ENCODE assay signal across 13 cellular contexts in the genomic region with DNA sequence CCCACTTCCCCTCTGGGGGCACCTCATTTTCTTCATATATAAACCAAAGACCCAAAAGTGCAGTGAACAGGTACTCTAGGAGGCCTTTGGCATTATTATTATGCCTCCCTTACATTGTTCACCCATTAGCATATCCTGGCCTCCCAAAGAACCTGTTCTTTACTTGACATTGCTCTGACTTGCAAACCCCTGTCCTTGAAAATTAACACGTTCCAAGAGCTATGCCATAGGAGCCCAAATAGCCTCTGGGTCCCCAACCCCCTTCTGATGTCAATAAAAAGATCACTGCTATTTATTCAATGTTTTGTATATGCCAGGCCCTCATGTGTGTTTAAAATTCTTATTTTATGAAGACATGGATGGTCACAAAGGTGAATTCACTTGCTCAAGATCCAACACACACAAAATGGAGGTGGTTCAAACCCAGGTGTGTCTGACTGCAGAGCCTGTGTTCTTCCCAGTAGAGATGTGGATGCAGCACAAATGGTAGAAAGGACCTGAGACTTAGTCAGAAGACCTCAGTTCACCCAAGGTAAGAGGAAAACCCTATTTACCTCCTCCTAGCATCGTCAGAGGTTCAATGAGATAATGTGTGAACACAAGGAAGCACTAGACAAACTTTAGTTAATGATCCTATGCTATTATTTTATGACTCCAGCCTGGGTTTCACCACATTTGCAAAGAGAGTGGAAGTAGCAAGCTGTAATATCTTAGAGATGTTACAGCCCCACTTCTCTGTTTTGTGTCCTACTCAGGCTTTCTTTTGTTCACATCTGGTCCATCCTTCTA. TPM values are rescaled to one million over a fixed set of nuclear protein-coding genes. Genes with fewer than 3 reads are reported as not detected.
A peak's percentile ranks its signal among the peaks of the same experiment; 100 is the strongest.
DNase-seq lines count a peak whose midpoint lies in the region; TF ChIP-seq lines count a peak whose summit lies in the region.
"Had no signal": no experiment of that assay in that cellular context is flagged by ENCODE, and none has a peak within 500 bp of the region (broad histone marks: within the 10 kb centered on the region; RNA-seq: fewer than 3 reads in every experiment).

No MANE protein-coding gene starts in this region.

- no peak for TF ChIP-seq CTCF in SU-DHL-6 (IDR thresholded peaks at IDR 0.05; ENCODE audit: insufficient read depth, low read length, poor library complexity, severe bottlenecking)

- intact Hi-C loops in cardiac septum (cut with DNase I), result no loop called here

- no peaks in the 10 kb centered on the region for H3K9me2 ChIP-seq in SU-DHL-6 (replicated peaks; ENCODE audit: insufficient read depth, low read length)

- H3K36me3 Mint-ChIP-seq in activated naive CD4-positive, alpha-beta T cell treated with anti-CD3 and anti-CD28 coated beads, Interleukin-2, amount 50 U/mL, for 24 hours, result peaks cover 25% of the 10 kb centered on the region

- peak overlapping the region; percentile 84 for H3K4me2 ChIP-seq in SU-DHL-6 (ENCODE audit: low read depth, low read length, poor library complexity, severe bottlenecking)

- H4K20me1 ChIP-seq in SU-DHL-6 (ENCODE audit: low read depth, low read length), result no peaks in the 10 kb centered on the region

- no peaks in the 10 kb centered on the region for H3K27me3 Mint-ChIP-seq in activated naive CD4-positive, alpha-beta T cell treated with anti-CD3 and anti-CD28 coated beads, Interleukin-2, amount 50 U/mL, for 24 hours

- H3K4me3 Mint-ChIP-seq in activated naive CD4-positive, alpha-beta T cell treated with anti-CD3 and anti-CD28 coated beads, Interleukin-2, amount 50 U/mL, for 24 hours, result no peak overlapping the region
- H3K4me3 Mint-ChIP-seq: neural crest cell had no signal

- no peaks in the 10 kb centered on the region for H3K9me3 Mint-ChIP-seq in activated naive CD4-positive, alpha-beta T cell treated with anti-CD3 and anti-CD28 coated beads, Interleukin-2, amount 50 U/mL, for 24 hours
- H3K9me3 Mint-ChIP-seq: neural crest cell had no signal

- H3K4me1 ChIP-seq in thymus (ENCODE audit: control insufficient read depth, insufficient read depth, low read length), result peaks cover 60% of the 10 kb centered on the region

- H3K36me3 ChIP-seq in SU-DHL-6 (ENCODE audit: low read length) (no peaks in the 10 kb centered on the region), thymus (ENCODE audit: control insufficient read depth, insufficient read depth) (peaks cover 31% of the 10 kb centered on the region)

- H3K4me3 ChIP-seq in SU-DHL-6 (ENCODE audit: insufficient read depth, low read length, poor library complexity, severe bottlenecking) (peak overlapping the region; percentile 26), thymus (ENCODE audit: low read length) (no peak overlapping the region)

- H3F3A ChIP-seq in SU-DHL-6 (ENCODE audit: insufficient read depth), result peaks cover 30% of the 10 kb centered on the region

- peak overlapping the region; percentile 55 for H3K27ac Mint-ChIP-seq in activated naive CD4-positive, alpha-beta T cell treated with anti-CD3 and anti-CD28 coated beads, Interleukin-2, amount 50 U/mL, for 24 hours

- DNase-seq in activated naive CD4-positive, alpha-beta T cell (lab: John Stamatoyannopoulos, UW), result no peak
- DNase-seq in kidney tubule cell (ENCODE audit: low spot score) (peak; percentile 57), HuH-7.5 (ENCODE audit: low spot score) (no peak), mucosa of gallbladder (ENCODE audit: low spot score) (no peak), cardiac septum (ENCODE audit: low spot score) (no peak)
- DNase-seq: NCI-H2081 had no signal

- H3K9me3 ChIP-seq in SU-DHL-6 (ENCODE audit: insufficient read depth, low read length) (no peaks in the 10 kb centered on the region), thymus (ENCODE audit: control insufficient read depth) (no peaks in the 10 kb centered on the region)

- no peaks in the 10 kb centered on the region for H3K27me3 ChIP-seq in SU-DHL-6 (ENCODE audit: low read length)
- H3K27me3 ChIP-seq in thymus (ENCODE audit: control insufficient read depth, insufficient read depth), result no peaks in the 10 kb centered on the region

- H2AFZ ChIP-seq in SU-DHL-6 (ENCODE audit: low read depth, low read length, severe bottlenecking), result no peak overlapping the region

- peak overlapping the region; percentile 56 for H3K9ac ChIP-seq in SU-DHL-6 (ENCODE audit: low read length)

- peaks cover 31% of the 10 kb centered on the region for H3K79me2 ChIP-seq in SU-DHL-6 (ENCODE audit: insufficient read depth, low read length)

- 93% methylated on average over 2 of the region's 2 CpGs for WGBS in thymus

- H3K4me1 Mint-ChIP-seq in activated naive CD4-positive, alpha-beta T cell treated with anti-CD3 and anti-CD28 coated beads, Interleukin-2, amount 50 U/mL, for 24 hours, result peaks cover 65% of the 10 kb centered on the region

- H3K27ac ChIP-seq in SU-DHL-6 (ENCODE audit: low read depth, low read length) (peak overlapping the region; percentile 97), thymus (ENCODE audit: low read depth) (peak overlapping the region; percentile 93)

RNA-seq across cellular contexts. Expression of a gene that starts 36.6 kb away (rescaled TPM):
- 58.3 TPM for polyA plus RNA-seq in thymus
- total RNA-seq in mucosa of gallbladder, result 191 TPM
- total RNA-seq in cardiac septum, result 42.5 TPM

RNA-seq across cellular contexts. Expression of a gene that starts 48.3 kb away (rescaled TPM):
- polyA plus RNA-seq in thymus, result 5.4 TPM
- 3.8 TPM for total RNA-seq in mucosa of gallbladder
- 11.3 TPM for total RNA-seq in cardiac septum
- total RNA-seq: HT-29, neural crest cell, RPMI7951, temporal lobe had no signal

RNA-seq across cellular contexts. Expression of a gene that starts 53.0 kb away (rescaled TPM):
- polyA plus RNA-seq in thymus, result 8.2 TPM
- total RNA-seq in mucosa of gallbladder, result 2.6 TPM
- total RNA-seq in cardiac septum, result 0.78 TPM
